Comparison of ENCODE assay signal across 8 cellular contexts in the genomic region with DNA sequence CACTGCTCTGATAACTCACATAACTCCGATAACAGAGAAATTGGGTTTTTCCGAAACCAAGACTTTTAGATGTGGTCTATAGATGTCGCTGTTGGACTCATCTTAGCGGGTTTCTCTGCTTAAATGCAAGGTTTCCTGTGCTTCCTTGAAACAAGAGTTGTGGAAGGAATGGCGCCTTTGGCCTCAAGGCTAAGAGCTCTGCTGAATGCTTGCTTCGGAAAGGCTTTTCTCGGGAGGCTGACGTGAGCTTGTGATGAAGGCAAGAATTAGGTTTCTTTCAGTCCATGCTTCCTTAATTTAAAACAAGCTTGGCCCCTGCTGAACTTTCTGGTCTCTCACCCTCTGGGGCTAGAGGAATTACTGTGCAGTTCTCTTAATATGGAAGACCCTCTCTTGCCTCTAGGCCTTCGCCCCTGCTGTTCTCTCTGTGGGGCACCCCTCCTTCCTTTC.
DNase-seq lines count a peak whose midpoint lies in the region; ATAC-seq and TF ChIP-seq lines count a peak whose summit lies in the region.

No MANE protein-coding gene starts in this region.

- DNase-seq in A172 (ENCODE audit: low spot score) = peak; percentile 82
- DNase-seq in GM04503 (ENCODE audit: low read depth) = peak; percentile 25
- peak; percentile 72 for DNase-seq in Jurkat, Clone E6-1 (ENCODE audit: low read depth, low spot score)
- peak; percentile 64 for DNase-seq in ecto neural progenitor cell (ENCODE audit: low spot score)
- peak; percentile 9 to 51 for DNase-seq in lung microvascular endothelial cell (ENCODE audit: low read depth in 2 of 2)
- no peak for DNase-seq in activated gamma-delta T cell (lab: John Stamatoyannopoulos, UW)

- no peaks in the 10 kb centered on the region for H3K9me2 ChIP-seq in OCI-LY1 (ENCODE audit: low read depth, low read length)

- TF ChIP-seq CTCF in OCI-LY1 (IDR thresholded peaks at IDR 0.05; ENCODE audit: low read length) = peak; percentile 79

- no peak overlapping the region for H3K27ac ChIP-seq in OCI-LY1 (ENCODE audit: low read depth, low read length, poor library complexity, severe bottlenecking)

- no peaks in the 10 kb centered on the region for H3K79me2 ChIP-seq in OCI-LY1 (ENCODE audit: insufficient read depth, low read length)

- no peaks in the 10 kb centered on the region for H3K4me1 ChIP-seq in OCI-LY1 (ENCODE audit: insufficient read depth, low read length, severe bottlenecking)

- H2AFZ ChIP-seq in OCI-LY1 (ENCODE audit: low read length) = no peak overlapping the region

- H3K27me3 ChIP-seq in OCI-LY1 (ENCODE audit: insufficient read depth, low read length) = no peaks in the 10 kb centered on the region

- no peaks in the 10 kb centered on the region for H3F3A ChIP-seq in OCI-LY1 (ENCODE audit: insufficient read depth, low read length)

- H4K20me1 ChIP-seq in OCI-LY1 (ENCODE audit: insufficient read depth, low read length) = no peaks in the 10 kb centered on the region

- no peaks in the 10 kb centered on the region for H3K9me3 ChIP-seq in OCI-LY1 (ENCODE audit: low read length)

- no peak overlapping the region for H3K4me2 ChIP-seq in OCI-LY1 (ENCODE audit: low read length)

- no peaks in the 10 kb centered on the region for H3K36me3 ChIP-seq in OCI-LY1 (ENCODE audit: insufficient read depth, low read length)

- no peak overlapping the region for H3K9ac ChIP-seq in OCI-LY1 (ENCODE audit: low read length)

- H3K4me3 ChIP-seq in Jurkat, Clone E6-1 (ENCODE audit: low read length) = no peak overlapping the region
- H3K4me3 ChIP-seq in OCI-LY1 (ENCODE audit: low read depth, low read length, poor library complexity, severe bottlenecking) = no peak overlapping the region

- ATAC-seq in GM21737 (IDR thresholded peaks at IDR 0.05; ENCODE audit: unreplicated experiment) = no peak
